In the genomic region with DNA sequence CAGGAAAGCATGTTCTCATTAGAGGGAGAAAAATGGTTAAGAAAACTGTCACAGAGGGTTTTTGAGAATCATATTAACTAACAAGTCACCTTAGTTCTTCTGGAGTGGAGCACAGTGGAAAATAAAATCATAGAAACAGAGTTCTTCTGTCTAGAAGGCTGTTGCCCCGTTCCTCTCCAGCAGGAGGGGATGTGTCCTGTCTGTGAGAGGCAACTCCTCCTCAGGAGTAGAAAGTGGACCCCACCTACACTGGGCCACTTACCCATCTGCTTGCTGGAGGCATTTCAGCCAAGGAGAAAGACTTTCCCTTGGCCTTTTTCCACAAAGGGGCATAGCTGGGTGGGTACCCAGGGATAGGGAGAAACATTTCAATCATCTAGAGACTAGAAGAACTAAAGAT, we compare ENCODE assay signal across 8 cellular contexts.
A peak's percentile ranks its signal among the peaks of the same experiment; 100 is the strongest.
DNase-seq lines count a peak whose midpoint lies in the region; ATAC-seq, FAIRE-seq and TF ChIP-seq lines count a peak whose summit lies in the region.

No MANE protein-coding gene starts in this region.

- CTCF ChIA-PET in H1 (lab: Charles Lee; ENCODE audit: partially characterized antibody): interaction anchor here (1.0 to 10.9 kb wide), 14 partner anchors 13 to 299 kb away, joined by 3 to 228 read pairs (median 14); no protein-coding TSS in a partner anchor

- no peak for TF ChIP-seq EP300 in H1 (IDR thresholded peaks at IDR 0.05; ENCODE audit: borderline replicate concordance in 1 of 2, low read depth in 2 of 2, low read length in 2 of 2)

- TF ChIP-seq POLR2A in H1 (IDR thresholded peaks at IDR 0.05; ENCODE audit: control extremely low read depth in 1 of 2, low read depth in 2 of 2, low read length in 2 of 2) (no peak), uterus (IDR thresholded peaks at IDR 0.05) (no peak)

- H3K36me3 ChIP-seq in H1 (ENCODE audit: control insufficient read depth in 2 of 4, insufficient read depth in 4 of 4, low read length in 3 of 4) (no peaks in the 10 kb centered on the region), uterus (no peaks in the 10 kb centered on the region)

- H3K9me3 Mint-ChIP-seq in stimulated activated naive B cell treated with anti-CD40 and anti-IgM and Interleukin-4, amounts not matched to agents 10 μg/mL and 1 μg/mL and 100 μg/mL, for 72 hours: no peaks in the 10 kb centered on the region

- H2AFZ ChIP-seq in H1 (ENCODE audit: low read length): no peak overlapping the region

- no peaks in the 10 kb centered on the region for H3K9me3 ChIP-seq in H1 (ENCODE audit: insufficient read depth in 2 of 2, low read depth in 1 of 2, low read length in 1 of 2)
- H3K9me3 ChIP-seq in uterus: no peaks in the 10 kb centered on the region

- H2BK15ac ChIP-seq in H1 (ENCODE audit: low read length): no peak overlapping the region

- H3K27me3 ChIP-seq in H1 (replicated peaks in 1 of 4; ENCODE audit: control insufficient read depth in 3 of 4, extremely low read depth in 1 of 4, insufficient read depth in 3 of 4, low read length in 3 of 4) (no peaks in the 10 kb centered on the region), uterus (no peaks in the 10 kb centered on the region)

- no peak overlapping the region for H4K91ac ChIP-seq in H1 (replicated peaks; ENCODE audit: insufficient read length, low read length)

- no peak overlapping the region for H2BK120ac ChIP-seq in H1 (replicated peaks; ENCODE audit: low read depth, low read length)

- no peak overlapping the region for H3K56ac ChIP-seq in H1 (replicated peaks; ENCODE audit: insufficient read length, low read depth, low read length)

- H3K18ac ChIP-seq in H1 (ENCODE audit: extremely low read depth, low read length): no peak overlapping the region

- H3K23me2 ChIP-seq in H1 (ENCODE audit: low read depth, low read length): no peaks in the 10 kb centered on the region; the same call in 1 of the 2 replicates

- intact Hi-C loops in uterus (cut with DNase I; ENCODE audit: low total_unique reads): no loop called here

- peak; percentile 84 to 85 for TF ChIP-seq RAD21 in H1 (IDR thresholded peaks at IDR 0.05 in 1 of 2, conservative IDR thresholded peaks at IDR 0.05 in 1 of 2; ENCODE audit: low read depth in 2 of 2, low read length in 2 of 2)

- H4K20me1 ChIP-seq in H1 (replicated peaks in 1 of 2; ENCODE audit: control insufficient read depth in 1 of 2, insufficient read depth in 2 of 2, low read length in 2 of 2): no peaks in the 10 kb centered on the region

- no peak overlapping the region for H3K14ac ChIP-seq in H1 (ENCODE audit: insufficient read length)

- H2BK20ac ChIP-seq in H1 (ENCODE audit: low read length): no peak overlapping the region

- H3K4ac ChIP-seq in H1 (replicated peaks; ENCODE audit: insufficient read length, low read depth, low read length): no peak overlapping the region

- H3K4me3 ChIP-seq in H1 (ENCODE audit: extremely low read depth in 1 of 4, insufficient read depth in 2 of 4, low read depth in 3 of 4, low read length in 4 of 4) (no peak overlapping the region), uterus (no peak overlapping the region), coronary artery (no peak overlapping the region)

- H3K4me3 Mint-ChIP-seq in stimulated activated naive B cell treated with anti-CD40 and anti-IgM and Interleukin-4, amounts not matched to agents 10 μg/mL and 1 μg/mL and 100 μg/mL, for 72 hours: no peak overlapping the region

- in situ Hi-C loops in GM13977 (cut with MboI; ENCODE audit: low pct_unique_long_range_greater_than_20kb, low sequenced_read_pairs, unreplicated experiment): no loop called here

- peaks cover 0 to 2% (median 0%) of the 10 kb centered on the region in 4 experiments; a peak in 1 of 7 replicates for H3K4me1 ChIP-seq in H1 (replicated peaks in 1 of 4; ENCODE audit: control insufficient read depth in 3 of 4, insufficient read depth in 4 of 4, low read length in 3 of 4)
- no peaks in the 10 kb centered on the region for H3K4me1 ChIP-seq in uterus

- H3K4me2 ChIP-seq in H1 (ENCODE audit: insufficient read depth in 1 of 2, low read depth in 2 of 2, low read length in 2 of 2): no peak overlapping the region

- FAIRE-seq in H1 (lab: Jason Lieb, UNC): peak; percentile 77

- peak; percentile 63 for ATAC-seq in HG03066 (IDR thresholded peaks at IDR 0.05; ENCODE audit: low read depth, unreplicated experiment)
- ATAC-seq in stimulated activated naive B cell treated with anti-CD40 and anti-IgM and Interleukin-4, amounts not matched to agents 10 μg/mL and 1 μg/mL and 100 μg/mL, for 72 hours (replicated peaks): peak; percentile 65 to 66

- H2AK5ac ChIP-seq in H1 (ENCODE audit: low read depth, low read length): no peak overlapping the region

- H3K79me1 ChIP-seq in H1 (ENCODE audit: low read depth, low read length): no peaks in the 10 kb centered on the region

- H2BK12ac ChIP-seq in H1 (ENCODE audit: low read depth, low read length): no peak overlapping the region

- H3K36me3 Mint-ChIP-seq in stimulated activated naive B cell treated with anti-CD40 and anti-IgM and Interleukin-4, amounts not matched to agents 10 μg/mL and 1 μg/mL and 100 μg/mL, for 72 hours: no peaks in the 10 kb centered on the region

- peak; percentile 35 for DNase-seq in AG08396 (ENCODE audit: low spot score)
- DNase-seq in GM13977 (ENCODE audit: low spot score): peak; percentile 28
- DNase-seq in SW480 (ENCODE audit: low spot score): peak; percentile 13
- peak in 1 of 2 experiments; percentile 57 for DNase-seq in H1 (ENCODE audit: low read depth in 1 of 2, low spot score in 2 of 2)
- no peak for DNase-seq in stimulated activated naive B cell treated with anti-CD40 and anti-IgM and Interleukin-4, amounts not matched to agents 10 μg/mL and 1 μg/mL and 100 μg/mL, for 72 hours
- DNase-seq in uterus: no peak
- DNase-seq in coronary artery (ENCODE audit: low spot score): no peak

- TF ChIP-seq CTCF in GM13977 (IDR thresholded peaks at IDR 0.05; ENCODE audit: extremely low read depth, insufficient read depth, missing control alignments): peak; percentile 57
- peak; percentile 73 to 84 (median 83) for TF ChIP-seq CTCF in H1 (IDR thresholded peaks at IDR 0.05; ENCODE audit: control extremely low read depth in 1 of 3, insufficient read depth in 1 of 3, low read depth in 1 of 3, low read length in 3 of 3)
- TF ChIP-seq CTCF in uterus (IDR thresholded peaks at IDR 0.05): no peak
- TF ChIP-seq CTCF in coronary artery (IDR thresholded peaks at IDR 0.05): no peak

- peaks cover 4 to 18% of the 10 kb centered on the region in 2 donors for H3K27me3 Mint-ChIP-seq in stimulated activated naive B cell treated with anti-CD40 and anti-IgM and Interleukin-4, amounts not matched to agents 10 μg/mL and 1 μg/mL and 100 μg/mL, for 72 hours

- no peak overlapping the region for H3K27ac ChIP-seq in H1 (ENCODE audit: low read depth, low read length)
- H3K27ac ChIP-seq in uterus: no peak overlapping the region
- no peak overlapping the region for H3K27ac ChIP-seq in coronary artery

- WGBS in H1 (ENCODE audit: extremely low coverage in 1 of 2, insufficient coverage in 1 of 2, insufficient read length in 1 of 2, insufficient replicate concordance in 2 of 2, low coverage in 1 of 2, low lambda C conversion rate in 2 of 2, missing lambda C conversion rate in 1 of 2), 2 experiments: 40% methylated on average over 1 of the region's 1 CpG; no CpG with 5 or more reads in 1 of the 2 experiments

- H3K23ac ChIP-seq in H1 (ENCODE audit: insufficient read length): no peak overlapping the region

- H3K9ac ChIP-seq in H1 (replicated peaks in 1 of 4; ENCODE audit: extremely low read depth in 1 of 4, low read depth in 3 of 4, low read length in 3 of 4): no peak overlapping the region

- POLR2A ChIA-PET in H1 (lab: Charles Lee; ENCODE audit: partially characterized antibody): no interaction called here

- no peak overlapping the region for H2BK5ac ChIP-seq in H1 (ENCODE audit: low read depth, low read length)

- H3K27ac Mint-ChIP-seq in stimulated activated naive B cell treated with anti-CD40 and anti-IgM and Interleukin-4, amounts not matched to agents 10 μg/mL and 1 μg/mL and 100 μg/mL, for 72 hours: no peak overlapping the region

- no peak overlapping the region for H4K5ac ChIP-seq in H1 (ENCODE audit: insufficient read length, low read depth, low read length)

- H3K4me1 Mint-ChIP-seq in stimulated activated naive B cell treated with anti-CD40 and anti-IgM and Interleukin-4, amounts not matched to agents 10 μg/mL and 1 μg/mL and 100 μg/mL, for 72 hours: peaks cover 0 to 3% of the 10 kb centered on the region in 2 donors

- no peak overlapping the region for H4K8ac ChIP-seq in H1 (ENCODE audit: extremely low read depth, insufficient read depth, low read length)

- H3K79me2 ChIP-seq in H1 (ENCODE audit: control insufficient read depth in 1 of 2, insufficient read depth in 2 of 2, low read length in 2 of 2): no peaks in the 10 kb centered on the region

TF ChIP-seq in H1, 55 proteins besides CTCF, POLR2A, EP300 and RAD21 (continues in another document):
- no peak for TF ChIP-seq GABPA (IDR thresholded peaks at IDR 0.05; ENCODE audit: borderline replicate concordance, insufficient read depth, low read length)
- no peak for TF ChIP-seq ZNF274 (IDR thresholded peaks at IDR 0.05; ENCODE audit: borderline replicate concordance, extremely low read depth, low read length)
- TF ChIP-seq CTBP2 (IDR thresholded peaks at IDR 0.05; ENCODE audit: borderline replicate concordance, insufficient read depth, insufficient read length, low read length): no peak
- TF ChIP-seq ASH2L (IDR thresholded peaks at IDR 0.05; ENCODE audit: low read length): no peak
- no peak for TF ChIP-seq SIN3A (conservative IDR thresholded peaks at IDR 0.05 in 1 of 2, IDR thresholded peaks at IDR 0.05 in 1 of 2; ENCODE audit: low read depth in 1 of 2, low read length in 2 of 2)
- TF ChIP-seq, protein P1, sequence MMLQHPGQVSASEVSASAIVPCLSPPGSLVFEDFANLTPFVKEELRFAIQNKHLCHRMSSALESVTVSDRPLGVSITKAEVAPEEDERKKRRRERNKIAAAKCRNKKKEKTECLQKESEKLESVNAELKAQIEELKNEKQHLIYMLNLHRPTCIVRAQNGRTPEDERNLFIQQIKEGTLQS (IDR thresholded peaks at IDR 0.05; ENCODE audit: insufficient read depth, low read depth, low read length): no peak
- no peak for TF ChIP-seq USF2 (IDR thresholded peaks at IDR 0.05; ENCODE audit: low read length)
- no peak for TF ChIP-seq CHD1 (IDR thresholded peaks at IDR 0.05; ENCODE audit: low read depth, low read length)
- no peak for TF ChIP-seq EZH2 (IDR thresholded peaks at IDR 0.05; ENCODE audit: low read depth, low read length, severe bottlenecking)

Comparison
In these comparisons a context has a peak if more than half of its experiments do, and no peak if none do; other contexts are left out.
1. DNase-seq: peak in AG08396 (single experiment), GM13977 (single experiment) and SW480 (single experiment); none in stimulated activated naive B cell treated with anti-CD40 and anti-IgM and Interleukin-4, amounts not matched to agents 10 μg/mL and 1 μg/mL and 100 μg/mL, for 72 hours (single experiment), uterus (0 of 2) and coronary artery (single experiment).
2. CTCF ChIP-seq: peak in GM13977 (single experiment) and H1 (3 of 3); none in uterus (0 of 4) and coronary artery (single experiment).